In the genomic region with DNA sequence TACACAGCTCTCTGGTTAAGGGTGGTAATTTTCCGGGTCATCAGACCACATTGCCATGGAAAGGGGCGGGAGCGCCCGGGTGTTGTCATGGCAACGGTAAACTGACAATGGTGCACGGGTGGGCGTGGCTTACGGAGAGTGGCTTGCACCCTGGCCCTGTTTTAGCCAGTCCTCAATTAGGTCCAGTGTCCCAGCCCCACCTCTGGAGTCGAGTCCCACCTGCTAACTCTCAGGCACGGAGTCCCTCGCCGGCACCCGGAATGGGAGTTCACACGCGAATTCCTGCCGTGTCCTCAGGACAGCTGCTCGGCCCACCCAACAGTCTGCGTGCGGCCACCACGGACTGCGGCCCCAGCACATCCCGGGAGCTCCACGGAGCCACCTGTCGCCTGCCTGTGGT, we compare ENCODE assay signal across 1 cellular context.
TF ChIP-seq lines count a peak whose summit lies in the region.

No MANE protein-coding gene starts in this region.

TF ChIP-seq in GM23338, 12 proteins besides CTCF, POLR2A, EP300 and RAD21 (continued from another document):
- TF ChIP-seq, protein P1, sequence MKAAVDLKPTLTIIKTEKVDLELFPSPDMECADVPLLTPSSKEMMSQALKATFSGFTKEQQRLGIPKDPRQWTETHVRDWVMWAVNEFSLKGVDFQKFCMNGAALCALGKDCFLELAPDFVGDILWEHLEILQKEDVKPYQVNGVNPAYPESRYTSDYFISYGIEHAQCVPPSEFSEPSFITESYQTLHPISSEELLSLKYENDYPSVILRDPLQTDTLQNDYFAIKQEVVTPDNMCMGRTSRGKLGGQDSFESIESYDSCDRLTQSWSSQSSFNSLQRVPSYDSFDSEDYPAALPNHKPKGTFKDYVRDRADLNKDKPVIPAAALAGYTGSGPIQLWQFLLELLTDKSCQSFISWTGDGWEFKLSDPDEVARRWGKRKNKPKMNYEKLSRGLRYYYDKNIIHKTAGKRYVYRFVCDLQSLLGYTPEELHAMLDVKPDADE (IDR thresholded peaks at IDR 0.05), result no peak
